29 cellular contexts compared by ENCODE assay signal in genomic region chr6:125361868-125362267, GRCh38.
"Had no signal": no experiment of that assay in that cellular context is flagged by ENCODE, and none has a peak within 500 bp of the region (broad histone marks: within the 10 kb centered on the region; RNA-seq: fewer than 3 reads in every experiment).

No MANE protein-coding gene starts in this region.

- H3K9me3 Mint-ChIP-seq: activated CD4-positive, alpha-beta memory T cell treated with anti-CD3 and anti-CD28 coated beads for 36 hours; activated CD4-positive, alpha-beta T cell treated with anti-CD3 and anti-CD28 coated beads, Interleukin-2, amount 10 ng/mL, durations not matched to agents 24 days and 14 days; activated naive CD4-positive, alpha-beta T cell treated with anti-CD3 and anti-CD28 coated beads for 36 hours; activated naive CD8-positive, alpha-beta T cell treated with anti-CD3 and anti-CD28 coated beads for 36 hours; activated T-helper 1 cell treated with anti-CD3 and anti-CD28 coated beads, Interleukin-12 subunit alpha, Interleukin-12 subunit beta, Interleukin-2, Interleukin-4 antibody, amounts not matched to agents 30 ng/mL and 10 ng/mL and 1 ng/mL, durations not matched to agents 14 hours and 24 hours and 36 hours; naive thymus-derived CD8-positive, alpha-beta T cell; stimulated activated effector memory CD8-positive, alpha-beta T cell treated with anti-CD3 and anti-CD28 coated beads, Interleukin-12 subunit alpha, Interleukin-12 subunit beta, amount 100 ng/mL, for 72 hours; stimulated activated naive CD8-positive, alpha-beta T cell treated with anti-CD3 and anti-CD28 coated beads, Interleukin-15, Interleukin-2, amounts not matched to agents 100 ng/mL and 50 ng/mL, for 24 hours had no signal

- H3K36me3 Mint-ChIP-seq: activated CD4-positive, alpha-beta memory T cell treated with anti-CD3 and anti-CD28 coated beads for 36 hours; activated naive CD8-positive, alpha-beta T cell treated with anti-CD3 and anti-CD28 coated beads for 36 hours; naive thymus-derived CD8-positive, alpha-beta T cell; stimulated activated effector memory CD8-positive, alpha-beta T cell treated with anti-CD3 and anti-CD28 coated beads, Interleukin-12 subunit alpha, Interleukin-12 subunit beta, amount 100 ng/mL, for 72 hours had no signal

- H3K27ac Mint-ChIP-seq: activated CD4-positive, alpha-beta memory T cell treated with anti-CD3 and anti-CD28 coated beads for 36 hours; activated CD4-positive, alpha-beta T cell treated with anti-CD3 and anti-CD28 coated beads, Interleukin-2, amount 10 ng/mL, durations not matched to agents 24 days and 14 days; activated naive CD4-positive, alpha-beta T cell treated with anti-CD3 and anti-CD28 coated beads for 36 hours; activated naive CD8-positive, alpha-beta T cell treated with anti-CD3 and anti-CD28 coated beads for 36 hours; activated T-helper 1 cell treated with anti-CD3 and anti-CD28 coated beads, Interleukin-12 subunit alpha, Interleukin-12 subunit beta, Interleukin-2, Interleukin-4 antibody, amounts not matched to agents 30 ng/mL and 10 ng/mL and 1 ng/mL, durations not matched to agents 14 hours and 24 hours and 36 hours; stimulated activated effector memory CD8-positive, alpha-beta T cell treated with anti-CD3 and anti-CD28 coated beads, Interleukin-12 subunit alpha, Interleukin-12 subunit beta, amount 100 ng/mL, for 72 hours; stimulated activated naive CD8-positive, alpha-beta T cell treated with anti-CD3 and anti-CD28 coated beads, Interleukin-15, Interleukin-2, amounts not matched to agents 100 ng/mL and 50 ng/mL, for 24 hours had no signal

- H3K9me3 ChIP-seq: adrenal gland, body of pancreas, gastrocnemius medialis, sigmoid colon, upper lobe of right lung had no signal

- DNase-seq: activated CD4-positive, alpha-beta memory T cell treated with anti-CD3 and anti-CD28 coated beads for 36 hours; activated CD4-positive, alpha-beta T cell treated with anti-CD3 and anti-CD28 coated beads, Interleukin-2, amount 10 ng/mL, durations not matched to agents 24 days and 14 days; activated CD4-positive, CD25-positive, alpha-beta regulatory T cell treated with anti-CD3 and anti-CD28 coated beads, Interleukin-2, amount 50 U/mL, for 72 hours; activated CD8-positive, alpha-beta memory T cell treated with anti-CD3 and anti-CD28 coated beads, Interleukin-2, amount 50 U/mL, for 4 hours; activated effector memory CD4-positive, alpha-beta T cell treated with anti-CD3 and anti-CD28 coated beads, Interleukin-2, amount 50 U/mL, for 16 hours; activated naive CD4-positive, alpha-beta T cell treated with anti-CD3 and anti-CD28 coated beads for 36 hours; activated naive CD8-positive, alpha-beta T cell treated with anti-CD3 and anti-CD28 coated beads for 36 hours; activated T-cell treated with anti-CD3 and anti-CD28 coated beads, Interleukin-2, amount 50 U/mL, for 1 hour; adrenal gland; aorta; caudate nucleus; gastrocnemius medialis; glutamatergic neuron; hippocampal formation; left cardiac atrium; midbrain; naive thymus-derived CD8-positive, alpha-beta T cell; posterior cingulate gyrus; sigmoid colon; small intestine; stimulated activated CD4-positive, alpha-beta T cell treated with anti-CD3 and anti-CD28 coated beads, Interleukin-4, amount 100 ng/mL, for 24 hours; substantia nigra; upper lobe of right lung had no signal

- H3K4me3 Mint-ChIP-seq: activated CD4-positive, alpha-beta memory T cell treated with anti-CD3 and anti-CD28 coated beads for 36 hours; activated CD4-positive, alpha-beta T cell treated with anti-CD3 and anti-CD28 coated beads, Interleukin-2, amount 10 ng/mL, durations not matched to agents 24 days and 14 days; activated naive CD4-positive, alpha-beta T cell treated with anti-CD3 and anti-CD28 coated beads for 36 hours; activated naive CD8-positive, alpha-beta T cell treated with anti-CD3 and anti-CD28 coated beads for 36 hours; stimulated activated effector memory CD8-positive, alpha-beta T cell treated with anti-CD3 and anti-CD28 coated beads, Interleukin-12 subunit alpha, Interleukin-12 subunit beta, amount 100 ng/mL, for 72 hours; stimulated activated naive CD8-positive, alpha-beta T cell treated with anti-CD3 and anti-CD28 coated beads, Interleukin-15, Interleukin-2, amounts not matched to agents 100 ng/mL and 50 ng/mL, for 24 hours had no signal

- H3K27me3 ChIP-seq: body of pancreas, gastrocnemius medialis, sigmoid colon had no signal

- ATAC-seq: body of pancreas; gastrocnemius medialis; left cardiac atrium; naive thymus-derived CD8-positive, alpha-beta T cell; stimulated activated effector memory CD8-positive, alpha-beta T cell treated with anti-CD3 and anti-CD28 coated beads, Interleukin-12 subunit alpha, Interleukin-12 subunit beta, amount 100 ng/mL, for 72 hours; upper lobe of right lung had no signal

- H3K27ac ChIP-seq: adrenal gland, body of pancreas, epithelial cell of prostate, upper lobe of right lung, VCaP had no signal

- H3K4me1 Mint-ChIP-seq: activated naive CD8-positive, alpha-beta T cell treated with anti-CD3 and anti-CD28 coated beads for 36 hours; stimulated activated effector memory CD8-positive, alpha-beta T cell treated with anti-CD3 and anti-CD28 coated beads, Interleukin-12 subunit alpha, Interleukin-12 subunit beta, amount 100 ng/mL, for 72 hours had no signal

- H3K4me3 ChIP-seq: adrenal gland, body of pancreas, upper lobe of right lung had no signal

- H3K36me3 ChIP-seq: adrenal gland, gastrocnemius medialis, sigmoid colon, upper lobe of right lung had no signal
